8 cellular contexts compared by ENCODE assay signal in genomic region chr12:56688129-56688845, GRCh38. TPM values are rescaled to one million over a fixed set of nuclear protein-coding genes. Genes with fewer than 3 reads are reported as not detected.
DNase-seq lines count a peak whose midpoint lies in the region; ATAC-seq and TF ChIP-seq lines count a peak whose summit lies in the region.

Gene PTGES3 (minus strand): TSS chr12:56688284. CDS start chr12:56687999, 285 bp downstream.

- H3K9me3 ChIP-seq in parathyroid adenoma (ENCODE audit: control insufficient read depth, low read length) (no peaks in the 10 kb centered on the region), tibial nerve (no peaks in the 10 kb centered on the region)

- TF ChIP-seq EP300 in tibial nerve (IDR thresholded peaks at IDR 0.05), result peak; percentile 99 to 100

- peak within 1 kb of the TSS; percentile 86 for H3K4me2 ChIP-seq in parathyroid adenoma (ENCODE audit: low read length)

- H3K4me1 ChIP-seq in parathyroid adenoma, result no peaks in the 10 kb centered on the region
- peaks cover 0 to 39% (median 12%) of the 10 kb centered on the region in 4 donors for H3K4me1 ChIP-seq in tibial nerve

- DNase-seq in GM12864 (ENCODE audit: low read depth) (peak; percentile 92), NCI-H1417 (lab: John Stamatoyannopoulos, UW) (peak; percentile 99 to 100 (median 99)), SW 1271 (lab: John Stamatoyannopoulos, UW) (peak; percentile 99), Right ventricle myocardium superior (peak; percentile 99), tibial nerve (ENCODE audit: low spot score in 2 of 2) (peak; percentile 96)
- peak; percentile 91 for DNase-seq in activated naive CD8-positive, alpha-beta T cell treated with anti-CD3 and anti-CD28 coated beads, Interleukin-2, amount 50 U/mL, for 16 hours (ENCODE audit: low read depth, low spot score)

- H3K27me3 ChIP-seq in parathyroid adenoma (ENCODE audit: control insufficient read depth, insufficient read depth, low read length) (no peaks in the 10 kb centered on the region), tibial nerve (no peaks in the 10 kb centered on the region)

- peak within 1 kb of the TSS; percentile 91 for H3K4me3 ChIP-seq in GM12864 (ENCODE audit: low read depth, low read length)
- peak within 1 kb of the TSS; percentile 87 for H3K4me3 ChIP-seq in parathyroid adenoma (ENCODE audit: low read depth, low read length)
- peak within 1 kb of the TSS; percentile 82 to 95 (median 85) for H3K4me3 ChIP-seq in tibial nerve

- no peak for TF ChIP-seq CTCF in GM12864 (IDR thresholded peaks at IDR 0.05; ENCODE audit: low read depth, low read length, missing control alignments)
- no peak for TF ChIP-seq CTCF in parathyroid adenoma (IDR thresholded peaks at IDR 0.05)
- peak in 1 of 5 experiments; percentile 33 for TF ChIP-seq CTCF in tibial nerve (IDR thresholded peaks at IDR 0.05)

- H3K36me3 ChIP-seq in parathyroid adenoma (ENCODE audit: control insufficient read depth, insufficient read depth, low read length), result no peaks in the 10 kb centered on the region
- no peaks in the 10 kb centered on the region for H3K36me3 ChIP-seq in tibial nerve

- peak; percentile 74 for ATAC-seq in HG02759 (IDR thresholded peaks at IDR 0.05; ENCODE audit: unreplicated experiment)
- ATAC-seq in Right ventricle myocardium superior (ENCODE audit: poor library complexity), result peak; percentile 96

- peak within 1 kb of the TSS; percentile 88 for H2AFZ ChIP-seq in parathyroid adenoma

- H3K79me2 ChIP-seq in parathyroid adenoma, result peaks cover 19% of the 10 kb centered on the region

- WGBS in tibial nerve, 2 donors, result 0% methylated on average over 56 to 64 of the region's 64 CpGs

- H3K9ac ChIP-seq in parathyroid adenoma, result peak within 1 kb of the TSS; percentile 85

- H3K27ac ChIP-seq in parathyroid adenoma, result peak within 1 kb of the TSS; percentile 97
- peak within 1 kb of the TSS; percentile 97 to 100 (median 100) for H3K27ac ChIP-seq in tibial nerve

- TF ChIP-seq POLR2A in tibial nerve (IDR thresholded peaks at IDR 0.05), result peak; percentile 98

- intact Hi-C loops in Right ventricle myocardium superior (cut with DNase I), result loop anchor here (5.0 kb wide), 1 partner anchor 34 kb away; no protein-coding TSS in a partner anchor

RNA-seq across cellular contexts. Expression of gene PTGES3, which starts in this region (rescaled TPM):
- total RNA-seq in Right ventricle myocardium superior, result 132 TPM
- 10 to 100 TPM; 71.0 to 84.0 (median 77.2) TPM for total RNA-seq in tibial nerve

Comparison
In these comparisons a context has a peak if more than half of its experiments do, and no peak if none do; other contexts are left out.
1. Peak in every context shown above with its lines: DNase-seq, ATAC-seq, H3K4me3 ChIP-seq and H3K27ac ChIP-seq.